In genomic region chr17:44280383-44280782, GRCh38 we compare ENCODE assay signal across 15 cellular contexts. TPM values are rescaled to one million over a fixed set of nuclear protein-coding genes. Genes with fewer than 3 reads are reported as not detected.
DNase-seq lines count a peak whose midpoint lies in the region; ATAC-seq and TF ChIP-seq lines count a peak whose summit lies in the region.
"Had no signal": no experiment of that assay in that cellular context is flagged by ENCODE, and none has a peak within 500 bp of the region (broad histone marks: within the 10 kb centered on the region; RNA-seq: fewer than 3 reads in every experiment).

No MANE protein-coding gene starts in this region.

- no peak overlapping the region for H2BK120ac ChIP-seq in mesenchymal stem cell (ENCODE audit: low read depth, low read length)

- H3K4ac ChIP-seq in mesenchymal stem cell (ENCODE audit: low read depth in 1 of 2, low read length in 2 of 2): peak overlapping the region in 1 of 2 experiments; percentile 42

- H3K9me3 Mint-ChIP-seq in dendritic cell treated with granulocyte-macrophage colony-stimulating factor and Interleukin-4, amounts not matched to agents 40 ng/mL and 50 ng/mL, for 4 days: no peaks in the 10 kb centered on the region

- ATAC-seq in heart left ventricle: no peak
- ATAC-seq in left ventricle myocardium superior: no peak
- peak in 1 of 2 donors; percentile 6 for ATAC-seq in upper lobe of left lung (ENCODE audit: low FRiP score in 2 of 2)

- H3K4me1 ChIP-seq in heart left ventricle (peaks cover 0 to 23% (median 16%) of the 10 kb centered on the region in 12 donors), mesenchymal stem cell (ENCODE audit: control insufficient read depth, insufficient read depth, low read depth, low read length) (peaks cover 14% of the 10 kb centered on the region), upper lobe of left lung (peaks cover 13 to 23% (median 19%) of the 10 kb centered on the region in 4 donors)
- H3K4me1 ChIP-seq: uterus had no signal

- peak overlapping the region; percentile 70 for H4K91ac ChIP-seq in mesenchymal stem cell (ENCODE audit: low read length)

- no peak overlapping the region for H3K4me2 ChIP-seq in mesenchymal stem cell (ENCODE audit: low read length, poor library complexity, severe bottlenecking)

- H2BK12ac ChIP-seq in mesenchymal stem cell (ENCODE audit: low read length in 2 of 2): peak overlapping the region; percentile 57 to 96

- H2BK5ac ChIP-seq in mesenchymal stem cell (ENCODE audit: low read depth, low read length, poor library complexity, severe bottlenecking): no peak overlapping the region

- 78 to 85% (median 81%) methylated on average over 7 to 11 of the region's 11 CpGs for WGBS in heart left ventricle, 4 donors
- WGBS in mesenchymal stem cell: 84% methylated on average over 11 of the region's 11 CpGs
- 76 to 87% methylated on average over 11 of the region's 11 CpGs for WGBS in upper lobe of left lung, 2 donors

- TF ChIP-seq CTCF in heart left ventricle (IDR thresholded peaks at IDR 0.05): no peak
- no peak for TF ChIP-seq CTCF in upper lobe of left lung (IDR thresholded peaks at IDR 0.05)

- TF ChIP-seq POLR2A in heart left ventricle (IDR thresholded peaks at IDR 0.05) (no peak), upper lobe of left lung (IDR thresholded peaks at IDR 0.05) (no peak)

- H3K4me3 ChIP-seq in heart left ventricle (no peak overlapping the region), mesenchymal stem cell (ENCODE audit: insufficient read depth in 1 of 2, low read depth in 1 of 2, low read length in 2 of 2) (no peak overlapping the region), upper lobe of left lung (no peak overlapping the region)
- H3K4me3 ChIP-seq: uterus had no signal

- no peak overlapping the region for H2BK15ac ChIP-seq in mesenchymal stem cell (ENCODE audit: low read depth, poor library complexity, severe bottlenecking)

- H3K4me1 Mint-ChIP-seq in dendritic cell treated with granulocyte-macrophage colony-stimulating factor and Interleukin-4, amounts not matched to agents 40 ng/mL and 50 ng/mL, for 4 days (ENCODE audit: low read depth): peaks cover 30% of the 10 kb centered on the region

- H3K14ac ChIP-seq in mesenchymal stem cell (ENCODE audit: low read length in 2 of 2): peak overlapping the region in 1 of 2 experiments; percentile 66

- no peak overlapping the region for H4K8ac ChIP-seq in mesenchymal stem cell (ENCODE audit: low read length)

- no peaks in the 10 kb centered on the region for H3K36me3 ChIP-seq in heart left ventricle
- H3K36me3 ChIP-seq in mesenchymal stem cell (ENCODE audit: control insufficient read depth in 1 of 2, insufficient read depth in 2 of 2, low read depth in 1 of 2, low read length in 2 of 2): no peaks in the 10 kb centered on the region
- no peaks in the 10 kb centered on the region for H3K36me3 ChIP-seq in upper lobe of left lung
- H3K36me3 ChIP-seq: uterus had no signal

- no peaks in the 10 kb centered on the region for H3K36me3 Mint-ChIP-seq in dendritic cell treated with granulocyte-macrophage colony-stimulating factor and Interleukin-4, amounts not matched to agents 40 ng/mL and 50 ng/mL, for 4 days (ENCODE audit: low read depth)

- H3K27me3 ChIP-seq in heart left ventricle (no peaks in the 10 kb centered on the region), mesenchymal stem cell (ENCODE audit: control insufficient read depth in 1 of 2, insufficient read depth in 1 of 2, low read length in 2 of 2) (peaks cover 0 to 4% of the 10 kb centered on the region in 2 experiments), upper lobe of left lung (no peaks in the 10 kb centered on the region)
- H3K27me3 ChIP-seq: uterus had no signal

- no peak overlapping the region for H3K9ac ChIP-seq in mesenchymal stem cell (ENCODE audit: low read length)

- H3K18ac ChIP-seq in mesenchymal stem cell (ENCODE audit: low read depth in 1 of 2, low read length in 2 of 2): peak overlapping the region in 1 of 2 experiments; percentile 62

- H3K27me3 Mint-ChIP-seq in dendritic cell treated with granulocyte-macrophage colony-stimulating factor and Interleukin-4, amounts not matched to agents 40 ng/mL and 50 ng/mL, for 4 days: peaks cover 17% of the 10 kb centered on the region

- DNase-seq in heart left ventricle (no peak), left ventricle myocardium superior (no peak), mesenchymal stem cell (no peak), upper lobe of left lung (peak in 1 of 2 donors; percentile 24), HK-2 (ENCODE audit: unreplicated experiment) (no peak), SKM-1 (lab: John Stamatoyannopoulos, UW; ENCODE audit: unreplicated experiment) (no peak), activated gamma-delta T cell treated with Interleukin-2 at 50 U/mL for 16 hours (no peak)
- DNase-seq: activated gamma-delta T cell, COR-L47, GDM1 had no signal

- TF ChIP-seq EP300 in upper lobe of left lung (IDR thresholded peaks at IDR 0.05): no peak

- H3K23ac ChIP-seq in mesenchymal stem cell (ENCODE audit: low read length in 2 of 2): no peak overlapping the region

- peak overlapping the region; percentile 21 for H2AK5ac ChIP-seq in mesenchymal stem cell (ENCODE audit: low read length, severe bottlenecking)

- peak overlapping the region; percentile 86 for H3K27ac Mint-ChIP-seq in dendritic cell treated with granulocyte-macrophage colony-stimulating factor and Interleukin-4, amounts not matched to agents 40 ng/mL and 50 ng/mL, for 4 days

- H3K27ac ChIP-seq in heart left ventricle (peak overlapping the region in 11 of 12 donors; percentile 51 to 89 (median 77)), mesenchymal stem cell (ENCODE audit: low read length, poor library complexity, severe bottlenecking) (no peak overlapping the region), upper lobe of left lung (peak overlapping the region; percentile 58 to 85 (median 70))

- intact Hi-C loops in heart left ventricle (cut with DNase I): no loop called here
- intact Hi-C loops in left ventricle myocardium superior (cut with micrococcal nuclease): no loop called here
- intact Hi-C loops in dendritic cell treated with granulocyte-macrophage colony-stimulating factor and Interleukin-4, amounts not matched to agents 40 ng/mL and 50 ng/mL, for 4 days (cut with micrococcal nuclease): no loop called here

- no peaks in the 10 kb centered on the region for H3K79me1 ChIP-seq in mesenchymal stem cell (replicated peaks; ENCODE audit: low read length, poor library complexity, severe bottlenecking)

- H2AFZ ChIP-seq in mesenchymal stem cell (ENCODE audit: low read depth, low read length): no peak overlapping the region

- H3K9me3 ChIP-seq in heart left ventricle (no peaks in the 10 kb centered on the region), mesenchymal stem cell (ENCODE audit: control insufficient read depth, low read length) (no peaks in the 10 kb centered on the region), upper lobe of left lung (no peaks in the 10 kb centered on the region)
- H3K9me3 ChIP-seq: uterus had no signal

- H3K4me3 Mint-ChIP-seq in dendritic cell treated with granulocyte-macrophage colony-stimulating factor and Interleukin-4, amounts not matched to agents 40 ng/mL and 50 ng/mL, for 4 days: peak overlapping the region; percentile 32

RNA-seq across cellular contexts. Expression of gene SLC4A1, which starts 12.4 kb away (rescaled TPM):
- 1 to 10 TPM in 1 of 9 donors, under 1 TPM in 7, not detected in 1; 0.29 to 3.3 (median 0.61) TPM for total RNA-seq in heart left ventricle
- polyA plus RNA-seq in heart left ventricle: under 1 TPM in 1 of 2 donors, not detected in 1; 0.03 TPM
- not detected for total RNA-seq in left ventricle myocardium superior
- polyA plus RNA-seq in mesenchymal stem cell (2013, experiment 1 of 2): not detected
- not detected for polyA plus RNA-seq in mesenchymal stem cell (2013, experiment 2 of 2)
- total RNA-seq in upper lobe of left lung: 1 to 10 TPM in 3 of 6 donors, under 1 TPM in 2, not detected in 1; 0.46 to 6.3 (median 1.0) TPM
- total RNA-seq: A673, fibroblast of villous mesenchyme, pulmonary artery endothelial cell had no signal

RNA-seq across cellular contexts. Expression of gene RUNDC3A, which starts 28.0 kb away (rescaled TPM):
- total RNA-seq in heart left ventricle (1 to 10 TPM in 2 of 9 donors, under 1 TPM in 6, not detected in 1; 0.27 to 1.3 (median 0.57) TPM), left ventricle myocardium superior (0.45 TPM), upper lobe of left lung (1 to 10 TPM in 2 of 6 donors, under 1 TPM in 1, not detected in 3; 0.13 to 2.6 (median 1.0) TPM)
- polyA plus RNA-seq in heart left ventricle: under 1 TPM; 0.19 to 0.57 TPM
- 0.12 TPM for polyA plus RNA-seq in mesenchymal stem cell (2013, experiment 1 of 2)
- polyA plus RNA-seq in mesenchymal stem cell (2013, experiment 2 of 2): 0.10 TPM

RNA-seq across cellular contexts. Expression of gene SLC25A39, which starts 44.2 kb away (rescaled TPM):
- 10 to 100 TPM; 37.2 to 78.5 (median 49.7) TPM for total RNA-seq in heart left ventricle
- polyA plus RNA-seq in heart left ventricle: 10 to 100 TPM; 60.2 to 96.0 TPM
- total RNA-seq in left ventricle myocardium superior: 52.3 TPM
- 67.0 TPM for polyA plus RNA-seq in mesenchymal stem cell (2013, experiment 1 of 2)
- polyA plus RNA-seq in mesenchymal stem cell (2013, experiment 2 of 2): 68.4 TPM
- 100 to 1,000 TPM in 3 of 6 donors, 10 to 100 TPM in 3; 56.8 to 144 (median 98.6) TPM for total RNA-seq in upper lobe of left lung
